ENCODE assay signal across 1 cellular context in genomic region chr6:44264154-44265002, GRCh38.
TF ChIP-seq lines count a peak whose summit lies in the region.

No MANE protein-coding gene starts in this region.

TF ChIP-seq in GM12878, 131 proteins besides CTCF, POLR2A, EP300 and RAD21:
- TF ChIP-seq EED (IDR thresholded peaks at IDR 0.05; ENCODE audit: low read depth) (peak; percentile 51), E2F4 (IDR thresholded peaks at IDR 0.05; ENCODE audit: low read depth, low read length) (no peak), CBX5 (IDR thresholded peaks at IDR 0.05; ENCODE audit: low read depth) (no peak), IKZF2 (IDR thresholded peaks at IDR 0.05) (no peak; a peak in 1 of 4 replicates), NRF1 (conservative IDR thresholded peaks at IDR 0.05; ENCODE audit: low read depth, low read length) (no peak), MEF2A (IDR thresholded peaks at IDR 0.05; ENCODE audit: insufficient read depth, low read depth, low read length) (no peak), CEBPB (IDR thresholded peaks at IDR 0.05; ENCODE audit: borderline replicate concordance in 1 of 2, low read depth in 2 of 2, low read length in 2 of 2) (no peak), ZNF592 (IDR thresholded peaks at IDR 0.05) (no peak), HSF1 (IDR thresholded peaks at IDR 0.05; ENCODE audit: low read depth, low read length) (no peak), MXI1 (IDR thresholded peaks at IDR 0.05; ENCODE audit: low read depth, low read length) (peak; percentile 79), MEF2B (IDR thresholded peaks at IDR 0.05; ENCODE audit: partially characterized antibody, poor library complexity, severe bottlenecking) (peak; percentile 2), ETV6 (conservative IDR thresholded peaks at IDR 0.05 in 1 of 2, IDR thresholded peaks at IDR 0.05 in 1 of 2; ENCODE audit: borderline replicate concordance in 1 of 2, low read depth in 1 of 2) (peak in 1 of 2 experiments; percentile 80; a peak in 1 of 4 replicates), NR2C1 (IDR thresholded peaks at IDR 0.05) (no peak), MTA2 (IDR thresholded peaks at IDR 0.05; ENCODE audit: low read depth) (0 out of 2 replicates have a peak, but pooled peaks have one; percentile 9), RB1 (IDR thresholded peaks at IDR 0.05; ENCODE audit: borderline replicate concordance) (0 out of 2 replicates have a peak, but pooled peaks have one; percentile 23), EGR1 (IDR thresholded peaks at IDR 0.05; ENCODE audit: borderline replicate concordance in 1 of 2, low read depth in 2 of 2, low read length in 2 of 2) (peak in 1 of 2 experiments; percentile 11; a peak in 1 of 3 replicates), RELB (IDR thresholded peaks at IDR 0.05; ENCODE audit: low read depth) (peak; percentile 25; the same call in 1 of the 2 replicates), IRF4 (IDR thresholded peaks at IDR 0.05; ENCODE audit: low read depth, low read length) (0 out of 2 replicates have a peak, but pooled peaks have one; percentile 27), BACH1 (IDR thresholded peaks at IDR 0.05; ENCODE audit: borderline replicate concordance) (peak; percentile 20), IRF5 (IDR thresholded peaks at IDR 0.05; ENCODE audit: borderline replicate concordance) (no peak), BHLHE40 (IDR thresholded peaks at IDR 0.05; ENCODE audit: borderline replicate concordance in 1 of 2, low read depth in 2 of 2, low read length in 1 of 2) (peak; percentile 87 to 93; a peak in 3 of 4 replicates), RBBP5 (conservative IDR thresholded peaks at IDR 0.05) (no peak), JUND (IDR thresholded peaks at IDR 0.05; ENCODE audit: low read depth, low read length) (no peak), MLLT1 (IDR thresholded peaks at IDR 0.05) (peak; percentile 93), POLR2AphosphoS5 (IDR thresholded peaks at IDR 0.05; ENCODE audit: low read length) (peak; percentile 18), ZNF24 (IDR thresholded peaks at IDR 0.05) (peak; percentile 32; the same call in 1 of the 2 replicates), CHD1 (IDR thresholded peaks at IDR 0.05; ENCODE audit: low read depth, low read length) (peak; percentile 26; the same call in 1 of the 2 replicates), SREBF2 (IDR thresholded peaks at IDR 0.05; ENCODE audit: low read length) (no peak), SUZ12 (IDR thresholded peaks at IDR 0.05; ENCODE audit: unreplicated experiment) (no peak), SIX5 (IDR thresholded peaks at IDR 0.05; ENCODE audit: low read depth, low read length, severe bottlenecking) (no peak), RAD51 (IDR thresholded peaks at IDR 0.05) (peak; percentile 31; the same call in 1 of the 2 replicates), SMAD1 (IDR thresholded peaks at IDR 0.05; ENCODE audit: low read depth, partially characterized antibody) (peak; percentile 32), PKNOX1 (IDR thresholded peaks at IDR 0.05) (peak; percentile 43), SPI1 (IDR thresholded peaks at IDR 0.05; ENCODE audit: borderline replicate concordance, insufficient read depth, low read depth, low read length) (peak; percentile 99), TBL1XR1 (IDR thresholded peaks at IDR 0.05; ENCODE audit: low read depth, low read length) (peak; percentile 9; the same call in 1 of the 2 replicates), PAX5 (IDR thresholded peaks at IDR 0.05; ENCODE audit: borderline replicate concordance, low read depth, low read length) (peak; percentile 56; the same call in 1 of the 2 replicates), TAF1 (IDR thresholded peaks at IDR 0.05; ENCODE audit: borderline replicate concordance, low read depth, low read length) (no peak), YY1 (IDR thresholded peaks at IDR 0.05; ENCODE audit: low read depth, low read length) (0 out of 2 replicates have a peak, but pooled peaks have one; percentile 48), JUNB (IDR thresholded peaks at IDR 0.05) (no peak), HDGF (IDR thresholded peaks at IDR 0.05) (0 out of 2 replicates have a peak, but pooled peaks have one; percentile 12), NFXL1 (IDR thresholded peaks at IDR 0.05; ENCODE audit: borderline replicate concordance) (no peak), LARP7 (IDR thresholded peaks at IDR 0.05) (peak; percentile 41; the same call in 1 of the 2 replicates)
- TF ChIP-seq, protein P1, sequence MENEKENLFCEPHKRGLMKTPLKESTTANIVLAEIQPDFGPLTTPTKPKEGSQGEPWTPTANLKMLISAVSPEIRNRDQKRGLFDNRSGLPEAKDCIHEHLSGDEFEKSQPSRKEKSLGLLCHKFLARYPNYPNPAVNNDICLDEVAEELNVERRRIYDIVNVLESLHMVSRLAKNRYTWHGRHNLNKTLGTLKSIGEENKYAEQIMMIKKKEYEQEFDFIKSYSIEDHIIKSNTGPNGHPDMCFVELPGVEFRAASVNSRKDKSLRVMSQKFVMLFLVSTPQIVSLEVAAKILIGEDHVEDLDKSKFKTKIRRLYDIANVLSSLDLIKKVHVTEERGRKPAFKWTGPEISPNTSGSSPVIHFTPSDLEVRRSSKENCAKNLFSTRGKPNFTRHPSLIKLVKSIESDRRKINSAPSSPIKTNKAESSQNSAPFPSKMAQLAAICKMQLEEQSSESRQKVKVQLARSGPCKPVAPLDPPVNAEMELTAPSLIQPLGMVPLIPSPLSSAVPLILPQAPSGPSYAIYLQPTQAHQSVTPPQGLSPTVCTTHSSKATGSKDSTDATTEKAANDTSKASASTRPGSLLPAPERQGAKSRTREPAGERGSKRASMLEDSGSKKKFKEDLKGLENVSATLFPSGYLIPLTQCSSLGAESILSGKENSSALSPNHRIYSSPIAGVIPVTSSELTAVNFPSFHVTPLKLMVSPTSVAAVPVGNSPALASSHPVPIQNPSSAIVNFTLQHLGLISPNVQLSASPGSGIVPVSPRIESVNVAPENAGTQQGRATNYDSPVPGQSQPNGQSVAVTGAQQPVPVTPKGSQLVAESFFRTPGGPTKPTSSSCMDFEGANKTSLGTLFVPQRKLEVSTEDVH (IDR thresholded peaks at IDR 0.05; ENCODE audit: low read depth, partially characterized antibody) = no peak
- TF ChIP-seq, protein P2, sequence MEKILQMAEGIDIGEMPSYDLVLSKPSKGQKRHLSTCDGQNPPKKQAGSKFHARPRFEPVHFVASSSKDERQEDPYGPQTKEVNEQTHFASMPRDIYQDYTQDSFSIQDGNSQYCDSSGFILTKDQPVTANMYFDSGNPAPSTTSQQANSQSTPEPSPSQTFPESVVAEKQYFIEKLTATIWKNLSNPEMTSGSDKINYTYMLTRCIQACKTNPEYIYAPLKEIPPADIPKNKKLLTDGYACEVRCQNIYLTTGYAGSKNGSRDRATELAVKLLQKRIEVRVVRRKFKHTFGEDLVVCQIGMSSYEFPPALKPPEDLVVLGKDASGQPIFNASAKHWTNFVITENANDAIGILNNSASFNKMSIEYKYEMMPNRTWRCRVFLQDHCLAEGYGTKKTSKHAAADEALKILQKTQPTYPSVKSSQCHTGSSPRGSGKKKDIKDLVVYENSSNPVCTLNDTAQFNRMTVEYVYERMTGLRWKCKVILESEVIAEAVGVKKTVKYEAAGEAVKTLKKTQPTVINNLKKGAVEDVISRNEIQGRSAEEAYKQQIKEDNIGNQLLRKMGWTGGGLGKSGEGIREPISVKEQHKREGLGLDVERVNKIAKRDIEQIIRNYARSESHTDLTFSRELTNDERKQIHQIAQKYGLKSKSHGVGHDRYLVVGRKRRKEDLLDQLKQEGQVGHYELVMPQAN (conservative IDR thresholded peaks at IDR 0.05) = peak; percentile 41; the same call in 1 of the 2 replicates
